Comparison of ENCODE assay signal across 30 cellular contexts in genomic region chr2:7632420-7632819, GRCh38.
"Had no signal": no experiment of that assay in that cellular context is flagged by ENCODE, and none has a peak within 500 bp of the region (broad histone marks: within the 10 kb centered on the region; RNA-seq: fewer than 3 reads in every experiment).

No MANE protein-coding gene starts in this region.

- H3K9me3 Mint-ChIP-seq: stimulated activated memory B cell treated with anti-CD40 and anti-IgM and Interleukin-4, amounts not matched to agents 10 μg/mL and 1 μg/mL and 100 μg/mL, for 72 hours had no signal

- FAIRE-seq: pancreas, urothelium cell line had no signal

- H3K27ac Mint-ChIP-seq: naive thymus-derived CD8-positive, alpha-beta T cell; nephron progenitor cell; stimulated activated memory B cell treated with anti-CD40 and anti-IgM and Interleukin-4, amounts not matched to agents 10 μg/mL and 1 μg/mL and 100 μg/mL, for 72 hours; stimulated activated naive CD8-positive, alpha-beta T cell treated with anti-CD3 and anti-CD28 coated beads, Interleukin-15, amount 100 ng/mL, for 72 hours had no signal

- H3K9me3 ChIP-seq: neutrophil, pancreas, psoas muscle, spleen, suprapubic skin, testis, tibial artery, transverse colon, upper lobe of left lung, vagina had no signal

- H3K4me3 ChIP-seq: pancreas, psoas muscle, skin epidermis, smooth muscle cell, spleen, suprapubic skin, testis, tibial artery, transverse colon, upper lobe of left lung, vagina had no signal

- ATAC-seq: naive thymus-derived CD8-positive, alpha-beta T cell; natural killer cell treated with Interleukin-12 subunit alpha and Interleukin-12 subunit beta and Interleukin-15 and Interleukin-18, amount 100 ng/mL, for 72 hours; pancreas; psoas muscle; right cardiac atrium; sciatic nerve; stimulated activated memory B cell treated with anti-CD40 and anti-IgM and Interleukin-4, amounts not matched to agents 10 μg/mL and 1 μg/mL and 100 μg/mL, for 72 hours; stimulated activated naive CD8-positive, alpha-beta T cell treated with anti-CD3 and anti-CD28 coated beads, Interleukin-15, amount 100 ng/mL, for 72 hours; stimulated activated naive CD8-positive, alpha-beta T cell treated with anti-CD3 and anti-CD28 coated beads, Interleukin-15, Interleukin-2, amounts not matched to agents 100 U/mL and 50 U/mL, for 24 hours had no signal

- H3K27ac ChIP-seq: neutrophil, pancreas, psoas muscle, skin epidermis, spleen, suprapubic skin, testis, tibial artery, transverse colon, upper lobe of left lung, vagina had no signal

- H3K4me1 ChIP-seq: pancreas, psoas muscle, spleen, suprapubic skin, testis, tibial artery, transverse colon, upper lobe of left lung, vagina had no signal

- H3K4me3 Mint-ChIP-seq: naive thymus-derived CD8-positive, alpha-beta T cell; natural killer cell treated with Interleukin-12 subunit alpha and Interleukin-12 subunit beta and Interleukin-15 and Interleukin-18, amount 100 ng/mL, for 72 hours; nephron progenitor cell; neural crest cell; stimulated activated memory B cell treated with anti-CD40 and anti-IgM and Interleukin-4, amounts not matched to agents 10 μg/mL and 1 μg/mL and 100 μg/mL, for 72 hours; stimulated activated naive CD8-positive, alpha-beta T cell treated with anti-CD3 and anti-CD28 coated beads, Interleukin-15, amount 100 ng/mL, for 72 hours had no signal

- H3K27me3 Mint-ChIP-seq: naive thymus-derived CD8-positive, alpha-beta T cell; stimulated activated memory B cell treated with anti-CD40 and anti-IgM and Interleukin-4, amounts not matched to agents 10 μg/mL and 1 μg/mL and 100 μg/mL, for 72 hours; stimulated activated naive CD8-positive, alpha-beta T cell treated with anti-CD3 and anti-CD28 coated beads, Interleukin-15, amount 100 ng/mL, for 72 hours had no signal

- H3K4me2 ChIP-seq: smooth muscle cell had no signal

- H3K4me1 Mint-ChIP-seq: nephron progenitor cell; stimulated activated memory B cell treated with anti-CD40 and anti-IgM and Interleukin-4, amounts not matched to agents 10 μg/mL and 1 μg/mL and 100 μg/mL, for 72 hours; stimulated activated naive CD8-positive, alpha-beta T cell treated with anti-CD3 and anti-CD28 coated beads, Interleukin-15, amount 100 ng/mL, for 72 hours had no signal

- H3K36me3 ChIP-seq: neutrophil, pancreas, spleen, suprapubic skin, tibial artery, transverse colon, upper lobe of left lung, vagina had no signal

- DNase-seq: naive thymus-derived CD8-positive, alpha-beta T cell; nephron progenitor cell; nucleus accumbens; pancreas; psoas muscle; right cardiac atrium; spleen; stimulated activated CD4-positive, alpha-beta T cell treated with anti-CD3 and anti-CD28 coated beads, Interleukin-12 subunit alpha, Interleukin-12 subunit beta, amount 100 ng/mL, for 4 hours; stimulated activated CD4-positive, alpha-beta T cell treated with anti-CD3 and anti-CD28 coated beads, Interleukin-1b, Interleukin-23, amount 100 ng/mL, for 48 hours; stimulated activated CD4-positive, alpha-beta T cell treated with anti-CD3 and anti-CD28 coated beads, Interleukin-4, amount 100 ng/mL, for 1 hour; stimulated activated CD4-positive, alpha-beta T cell treated with anti-CD3 and anti-CD28 coated beads, Interleukin-4, amount 100 ng/mL, for 4 hours; stimulated activated CD8-positive, alpha-beta memory T cell treated with anti-CD3 and anti-CD28 coated beads, Interleukin-4, amount 100 ng/mL, for 48 hours; stimulated activated naive CD4-positive, alpha-beta T cell; stimulated activated naive CD8-positive, alpha-beta T cell treated with anti-CD3 and anti-CD28 coated beads, Interleukin-15, amount 100 ng/mL, for 72 hours; stimulated activated naive CD8-positive, alpha-beta T cell treated with anti-CD3 and anti-CD28 coated beads, Interleukin-15, Interleukin-2, amounts not matched to agents 100 U/mL and 50 U/mL, for 24 hours; substantia nigra; testis; tibial artery; transverse colon; upper lobe of left lung had no signal

- H3K36me3 Mint-ChIP-seq: naive thymus-derived CD8-positive, alpha-beta T cell; natural killer cell treated with Interleukin-12 subunit alpha and Interleukin-12 subunit beta and Interleukin-15 and Interleukin-18, amount 100 ng/mL, for 72 hours; stimulated activated memory B cell treated with anti-CD40 and anti-IgM and Interleukin-4, amounts not matched to agents 10 μg/mL and 1 μg/mL and 100 μg/mL, for 72 hours had no signal

- H3K27me3 ChIP-seq: neutrophil, pancreas, testis, transverse colon, upper lobe of left lung, vagina had no signal
